In the genomic region with DNA sequence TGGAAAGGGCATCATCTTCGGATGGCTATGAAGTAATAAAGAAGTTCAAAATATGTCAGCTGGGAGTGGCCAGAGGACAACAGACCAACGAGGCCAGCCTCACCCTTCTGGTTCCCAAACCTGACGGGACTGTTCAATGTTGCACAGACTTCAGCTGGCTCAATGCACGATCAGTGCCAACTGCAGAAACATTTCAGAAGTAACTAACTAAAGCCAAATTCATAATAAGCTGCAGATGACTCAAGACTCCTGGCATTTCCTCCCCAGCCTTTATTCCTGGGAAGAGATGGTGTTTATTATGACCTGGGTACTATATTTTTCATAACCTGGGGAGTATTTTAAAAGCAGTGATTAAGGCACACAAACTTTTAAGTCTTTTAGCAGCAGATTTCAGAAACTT, we compare ENCODE assay signal across 14 cellular contexts. TPM values are rescaled to one million over a fixed set of nuclear protein-coding genes. Genes with fewer than 3 reads are reported as not detected.
DNase-seq lines count a peak whose midpoint lies in the region; ATAC-seq and TF ChIP-seq lines count a peak whose summit lies in the region.
"Had no signal": no experiment of that assay in that cellular context is flagged by ENCODE, and none has a peak within 500 bp of the region (broad histone marks: within the 10 kb centered on the region; RNA-seq: fewer than 3 reads in every experiment).

No MANE protein-coding gene starts in this region.

- CTCF ChIA-PET in PC-3 (lab: Charles Lee): no interaction called here

- H3K79me2 ChIP-seq in PC-3 (ENCODE audit: low read length): no peaks in the 10 kb centered on the region

- H3K4me1 ChIP-seq in PC-3 (ENCODE audit: insufficient read depth, low read length): peaks cover 47% of the 10 kb centered on the region

- TF ChIP-seq CTCF in PC-3 (conservative IDR thresholded peaks at IDR 0.05; ENCODE audit: low read depth, low read length): no peak
- TF ChIP-seq CTCF in omental fat pad (IDR thresholded peaks at IDR 0.05): no peak

- H3K9me2 ChIP-seq in PC-3 (replicated peaks; ENCODE audit: low read length): no peaks in the 10 kb centered on the region

- H3K9ac ChIP-seq in PC-3 (ENCODE audit: low read length): no peak overlapping the region

- DNase-seq in AG20443 (ENCODE audit: low spot score): peak; percentile 84
- DNase-seq in PC-3: peak; percentile 91
- DNase-seq in dermis blood vessel endothelial cell: peak; percentile 83
- DNase-seq in omental fat pad (ENCODE audit: low spot score): no peak
- DNase-seq in NCI-H2107 (lab: John Stamatoyannopoulos, UW): no peak
- no peak for DNase-seq in NCI-H1105 treated with DMSO at 0.1 percent for 48 hours (lab: John Stamatoyannopoulos, UW)
- no peak for DNase-seq in LoVo (ENCODE audit: low spot score)
- DNase-seq: activated CD8-positive, alpha-beta memory T cell treated with anti-CD3 and anti-CD28 coated beads, Interleukin-2, amount 50 U/mL, for 48 hours; heart right ventricle; NCI-H1436 treated with DMSO at 0.1 percent for 48 hours; retina had no signal

- no peaks in the 10 kb centered on the region for H3K36me3 ChIP-seq in PC-3 (ENCODE audit: low read depth, low read length)
- H3K36me3 ChIP-seq: cardiac muscle cell, heart right ventricle had no signal

- H3K9me3 ChIP-seq in PC-3 (ENCODE audit: low read length): no peaks in the 10 kb centered on the region
- H3K9me3 ChIP-seq: heart right ventricle had no signal

- no peaks in the 10 kb centered on the region for H4K20me1 ChIP-seq in PC-3 (ENCODE audit: low read length)

- peaks cover 21% of the 10 kb centered on the region for H3K27me3 ChIP-seq in PC-3 (ENCODE audit: low read length)

- peak overlapping the region; percentile 54 for H2AFZ ChIP-seq in PC-3 (ENCODE audit: low read length)

- peaks cover 6% of the 10 kb centered on the region for H3F3A ChIP-seq in PC-3 (ENCODE audit: low read length, unreplicated experiment)

- peak; percentile 81 for ATAC-seq in PC-3
- ATAC-seq in omental fat pad (ENCODE audit: low FRiP score): peak; percentile 87
- no peak for ATAC-seq in GM18498 (IDR thresholded peaks at IDR 0.05; ENCODE audit: unreplicated experiment)
- ATAC-seq: heart right ventricle had no signal

- no TSS peak for BruUV-seq in PC-3 (replicated peaks; lab: Mats Ljungman, UMichigan)

- H3K4me2 ChIP-seq in PC-3 (ENCODE audit: low read length): peak overlapping the region; percentile 71

- H3K27ac ChIP-seq in PC-3 (ENCODE audit: low read length): peak overlapping the region; percentile 36
- H3K27ac ChIP-seq: C4-2B, cardiac muscle cell, heart right ventricle had no signal

- peak overlapping the region; percentile 20; the same call in 1 of the 2 replicates for H3K4me3 ChIP-seq in PC-3 (ENCODE audit: low read length)
- H3K4me3 ChIP-seq: cardiac muscle cell, heart right ventricle had no signal

- intact Hi-C loops in PC-3 (cut with micrococcal nuclease): loop anchor here (5.0 to 10.0 kb wide), 3 partner anchors 40 to 415 kb away; a partner anchor contains a TSS

- POLR2A ChIA-PET in PC-3 (lab: Charles Lee; ENCODE audit: unreplicated experiment): interaction anchor here (0.5 to 0.6 kb wide), 2 partner anchors 36 to 408 kb away, joined by 3 to 4 read pairs; no protein-coding TSS in a partner anchor

RNA-seq across cellular contexts. Expression of a gene that starts 3.8 kb away (rescaled TPM):
- total RNA-seq in PC-3 (2014; rRNA removed) (0.40 TPM in 1 of 2 replicates, not detected in the other), dermis blood vessel endothelial cell (0.14 and 0.17 TPM in 2 replicates), omental fat pad (1 to 10 TPM in 2 of 4 donors, under 1 TPM in 2; 0.63 to 4.0 (median 1.3) TPM)

RNA-seq across cellular contexts. Expression of a gene that starts 27.9 kb away (rescaled TPM):
- 32.9 and 51.1 TPM in 2 replicates for total RNA-seq in PC-3 (2014; rRNA removed)
- total RNA-seq in dermis blood vessel endothelial cell: 26.7 and 38.2 TPM in 2 replicates
- 10 to 100 TPM; 21.0 to 64.0 (median 23.8) TPM for total RNA-seq in omental fat pad

Comparison
In these comparisons a context has a peak if more than half of its experiments do, and no peak if none do; other contexts are left out.
1. DNase-seq: peak in AG20443 (single experiment), PC-3 (single experiment) and dermis blood vessel endothelial cell (single experiment); none in omental fat pad (single experiment), NCI-H2107 (single experiment), NCI-H1105 treated with DMSO at 0.1 percent for 48 hours (single experiment) and LoVo (single experiment).